Comparison of ENCODE assay signal across 8 cellular contexts in the genomic region with DNA sequence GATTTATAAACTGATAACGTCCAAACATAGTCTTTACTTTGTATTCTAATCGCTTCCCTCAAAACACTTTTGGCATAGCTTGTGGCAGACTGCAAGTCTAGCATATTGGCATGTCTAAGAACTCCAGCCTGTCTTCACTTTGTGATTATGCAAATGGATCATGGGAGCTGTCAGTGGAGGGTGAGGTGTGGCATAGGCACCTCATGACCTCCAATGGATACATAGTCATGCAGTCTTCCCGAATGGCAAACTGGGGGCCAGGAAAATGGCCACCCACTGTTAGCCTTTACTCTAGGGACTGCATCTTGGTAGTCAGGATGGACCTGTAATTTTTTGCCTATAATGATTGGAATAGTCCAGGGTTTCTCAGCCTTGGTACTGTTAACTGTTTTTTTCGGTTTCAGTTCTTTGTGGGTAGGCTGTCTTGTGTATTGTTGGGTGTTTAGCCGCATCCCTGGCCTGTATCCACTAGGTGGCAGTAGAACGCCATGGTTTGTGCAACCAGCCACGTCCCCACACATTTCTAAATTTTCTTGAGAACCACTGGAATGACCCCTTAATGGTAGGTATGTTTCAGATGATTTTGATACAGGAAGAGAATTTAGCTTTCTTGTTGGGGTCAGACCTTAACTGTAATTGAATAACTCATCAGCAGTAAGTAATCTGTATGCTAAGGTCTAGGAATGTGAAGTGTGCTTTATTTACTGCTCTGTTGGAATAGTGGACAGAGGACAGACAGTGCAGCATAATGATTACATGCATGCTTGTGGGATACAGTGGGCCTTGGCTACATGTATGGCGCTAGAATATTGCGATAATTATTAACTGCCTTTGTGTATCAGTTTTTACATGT. TPM values are rescaled to one million over a fixed set of nuclear protein-coding genes. Genes with fewer than 3 reads are reported as not detected.
DNase-seq lines count a peak whose midpoint lies in the region; ATAC-seq and TF ChIP-seq lines count a peak whose summit lies in the region.

No MANE protein-coding gene starts in this region.

- no peaks in the 10 kb centered on the region for H3K27me3 Mint-ChIP-seq in endodermal cell (ENCODE audit: insufficient read depth)

- no peak overlapping the region for H3K27ac Mint-ChIP-seq in endodermal cell

- H3K4me2 ChIP-seq in BLaER1 treated with 17β-estradiol and CSF1 and Interleukin-3, amounts not matched to agents 10 nM and 100 nM: peak overlapping the region; percentile 50 to 75 (median 59); a peak in 21 of 22 replicates

- peaks cover 1% of the 10 kb centered on the region for H3K9me3 Mint-ChIP-seq in endodermal cell

- peaks cover 12% of the 10 kb centered on the region for H3K36me3 Mint-ChIP-seq in endodermal cell (ENCODE audit: low read depth)

- peak; percentile 95 for TF ChIP-seq CTCF in endodermal cell (conservative IDR thresholded peaks at IDR 0.05)

- H4K20me1 ChIP-seq in BLaER1 treated with 17β-estradiol and CSF1 and Interleukin-3, amounts not matched to agents 10 nM and 100 nM: no peaks in the 10 kb centered on the region

- no peak overlapping the region for H3K4me3 ChIP-seq in BLaER1 treated with 17β-estradiol and CSF1 and Interleukin-3, amounts not matched to agents 10 nM and 100 nM
- H3K4me3 ChIP-seq in endodermal cell (ENCODE audit: low read length): no peak overlapping the region

- 55 to 94% methylated on average over 2 to 9 of the region's 9 CpGs for WGBS in endodermal cell (ENCODE audit: insufficient coverage in 1 of 2, insufficient read length in 1 of 2), 2 experiments

- peak overlapping the region in 9 of 11 experiments; percentile 17 to 69 (median 58); a peak in 14 of 22 replicates for H3K27ac ChIP-seq in BLaER1 treated with 17β-estradiol and CSF1 and Interleukin-3, amounts not matched to agents 10 nM and 100 nM
- H3K27ac ChIP-seq in endodermal cell (ENCODE audit: low read depth, low read length): no peak overlapping the region

- DNase-seq in NCI-H82 (lab: John Stamatoyannopoulos, UW) (peak; percentile 79), endodermal cell (peak; percentile 93), middle frontal gyrus (ENCODE audit: extremely low spot score, low spot score) (peak; percentile 48)
- DNase-seq in activated CD8-positive, alpha-beta memory T cell treated with anti-CD3 and anti-CD28 coated beads for 4 hours (ENCODE audit: low read depth in 2 of 2): peak; percentile 59 to 66
- DNase-seq in stimulated activated CD8-positive, alpha-beta memory T cell treated with anti-CD3 and anti-CD28 coated beads, Interleukin-2, amount 100 ng/mL, for 1 hour (ENCODE audit: low read depth in 2 of 2): peak; percentile 51 to 66

- H3K4me1 ChIP-seq in BLaER1 treated with 17β-estradiol and CSF1 and Interleukin-3, amounts not matched to agents 10 nM and 100 nM: peaks cover 47 to 65% (median 55%) of the 10 kb centered on the region in 10 experiments
- peaks cover 5% of the 10 kb centered on the region for H3K4me1 ChIP-seq in endodermal cell (ENCODE audit: control insufficient read depth, insufficient read depth, low read length)

- ATAC-seq in GM19023 (IDR thresholded peaks at IDR 0.05; ENCODE audit: unreplicated experiment): peak; percentile 88
- peak; percentile 87 for ATAC-seq in HG03159 (IDR thresholded peaks at IDR 0.05; ENCODE audit: unreplicated experiment)

- H3K9me3 ChIP-seq in BLaER1 treated with 17β-estradiol and CSF1 and Interleukin-3, amounts not matched to agents 10 nM and 100 nM (replicated peaks in 1 of 11): peaks cover 0 to 7% (median 3%) of the 10 kb centered on the region in 11 experiments; a peak in 5 of 22 replicates
- peaks cover 3% of the 10 kb centered on the region for H3K9me3 ChIP-seq in endodermal cell (ENCODE audit: control insufficient read depth, low read length)

- H3K4me3 Mint-ChIP-seq in endodermal cell: no peak overlapping the region

- H3K9ac ChIP-seq in BLaER1 treated with 17β-estradiol and CSF1 and Interleukin-3, amounts not matched to agents 10 nM and 100 nM: peak overlapping the region in 7 of 11 experiments; percentile 2 to 47 (median 21); a peak in 7 of 22 replicates
- H3K9ac ChIP-seq in endodermal cell (ENCODE audit: extremely low read depth, low read length, poor library complexity, severe bottlenecking): no peak overlapping the region

- H3K4me1 Mint-ChIP-seq in endodermal cell: peaks cover 34% of the 10 kb centered on the region

- H3K27me3 ChIP-seq in BLaER1 treated with 17β-estradiol and CSF1 and Interleukin-3, amounts not matched to agents 10 nM and 100 nM: no peaks in the 10 kb centered on the region
- H3K27me3 ChIP-seq in endodermal cell (ENCODE audit: control insufficient read depth, insufficient read depth, low read length, poor library complexity, severe bottlenecking): no peaks in the 10 kb centered on the region

- H3K36me3 ChIP-seq in BLaER1 treated with 17β-estradiol and CSF1 and Interleukin-3, amounts not matched to agents 10 nM and 100 nM: peaks cover 0 to under 1% (median 0%) of the 10 kb centered on the region in 11 experiments; a peak in 1 of 22 replicates
- H3K36me3 ChIP-seq in endodermal cell (ENCODE audit: control insufficient read depth, insufficient read depth, low read length): no peaks in the 10 kb centered on the region

RNA-seq across cellular contexts. Expression of a gene that starts 24.6 kb away (rescaled TPM):
- total RNA-seq in endodermal cell: not detected
- polyA plus RNA-seq in endodermal cell (2013, experiment 1 of 2): not detected
- polyA plus RNA-seq in endodermal cell (2013, experiment 2 of 2): not detected

RNA-seq across cellular contexts. Expression of a gene that starts 50.7 kb away (rescaled TPM):
- total RNA-seq in endodermal cell: not detected
- not detected for polyA plus RNA-seq in endodermal cell (2013, experiment 1 of 2)
- polyA plus RNA-seq in endodermal cell (2013, experiment 2 of 2): not detected
